ENCODE assay signal across 12 cellular contexts in the genomic region with DNA sequence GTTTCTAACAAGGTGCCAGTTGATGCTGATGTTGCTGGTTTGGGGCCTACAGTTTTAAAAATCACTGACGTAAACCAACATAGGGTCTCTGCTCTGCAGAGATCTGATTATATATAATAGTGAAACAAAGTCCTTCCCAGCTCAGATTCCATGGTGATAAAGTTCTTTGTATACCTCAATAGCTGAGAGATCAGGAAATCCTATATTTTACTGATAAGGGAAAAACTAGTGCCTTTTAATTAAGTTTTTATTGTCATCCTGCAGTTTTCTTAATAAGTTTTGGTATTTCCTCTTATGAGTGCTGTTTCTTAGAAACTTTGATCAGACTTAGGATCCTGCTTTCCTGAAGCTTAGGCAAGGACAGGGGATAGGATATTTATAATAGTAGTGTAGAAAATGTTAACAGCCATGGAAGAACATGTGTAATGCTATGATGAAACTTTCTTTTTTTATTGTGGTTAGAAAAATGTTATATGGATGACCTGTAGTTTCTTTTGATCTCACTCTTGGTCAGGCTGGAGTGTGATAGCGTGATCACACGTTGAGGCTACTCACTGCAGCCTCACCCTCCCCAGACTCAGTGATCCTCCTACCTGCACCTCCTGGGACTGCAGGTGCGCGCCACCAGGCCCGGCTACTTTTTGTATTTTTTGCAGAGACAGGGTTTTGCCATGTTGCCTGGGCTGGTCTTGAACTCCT. TPM values are rescaled to one million over a fixed set of nuclear protein-coding genes. Genes with fewer than 3 reads are reported as not detected.
DNase-seq lines count a peak whose midpoint lies in the region; ATAC-seq and TF ChIP-seq lines count a peak whose summit lies in the region.
"Had no signal": no experiment of that assay in that cellular context is flagged by ENCODE, and none has a peak within 500 bp of the region (broad histone marks: within the 10 kb centered on the region; RNA-seq: fewer than 3 reads in every experiment).

No MANE protein-coding gene starts in this region.

- H3K4me2 ChIP-seq in H9 (ENCODE audit: insufficient read depth, insufficient read length, low read length): no peak overlapping the region

- H2BK120ac ChIP-seq in H9 (ENCODE audit: low read depth, low read length, poor library complexity, severe bottlenecking): no peak overlapping the region

- peaks cover 6 to 16% of the 10 kb centered on the region in 2 experiments; a peak in 3 of 4 replicates for H3K4me1 Mint-ChIP-seq in H9
- H3K4me1 Mint-ChIP-seq in naive thymus-derived CD4-positive, alpha-beta T cell: peaks cover 38 to 79% (median 69%) of the 10 kb centered on the region in 7 donors

- no peak overlapping the region for H4K5ac ChIP-seq in H9 (ENCODE audit: insufficient read length, low read depth, low read length)

- no peak overlapping the region for H3K27ac Mint-ChIP-seq in H9
- H3K27ac Mint-ChIP-seq in naive thymus-derived CD4-positive, alpha-beta T cell: peak overlapping the region in 6 of 9 donors; percentile 23 to 65 (median 36)

- no peak overlapping the region for H3K18ac ChIP-seq in H9 (ENCODE audit: insufficient read length, low read depth, low read length)

- CTCF ChIA-PET in naive thymus-derived CD4-positive, alpha-beta T cell (lab: Charles Lee): interaction anchor here (0.5 kb wide), 1 partner anchor 23 kb away, joined by 3 read pairs; no protein-coding TSS in a partner anchor

- H3K27me3 Mint-ChIP-seq in H9 (ENCODE audit: low read depth): no peaks in the 10 kb centered on the region; the same call in 1 of the 2 replicates
- H3K27me3 Mint-ChIP-seq in naive thymus-derived CD4-positive, alpha-beta T cell: no peaks in the 10 kb centered on the region

- no peak overlapping the region for H4K8ac ChIP-seq in H9 (replicated peaks; ENCODE audit: insufficient read length, low read depth, low read length)

- H4K20me1 ChIP-seq in H9 (ENCODE audit: control insufficient read depth, insufficient read depth, insufficient read length): peaks cover 3% of the 10 kb centered on the region

- no peak overlapping the region for H3K23ac ChIP-seq in H9 (ENCODE audit: insufficient read length, low read depth, low read length)

- H3K56ac ChIP-seq in H9 (ENCODE audit: insufficient read length, low read depth, low read length): no peak overlapping the region

- no peak overlapping the region for H4K91ac ChIP-seq in H9 (ENCODE audit: insufficient read length, low read depth, low read length)

- H3K4ac ChIP-seq in H9 (ENCODE audit: low read depth, low read length): no peak overlapping the region

- no peak overlapping the region for H3K27ac ChIP-seq in H9 (ENCODE audit: insufficient read length, low read depth, low read length)
- no peak overlapping the region for H3K27ac ChIP-seq in naive thymus-derived CD4-positive, alpha-beta T cell (ENCODE audit: low read depth, low read length)
- H3K27ac ChIP-seq: 22Rv1, colonic mucosa, neutrophil had no signal

- peak; percentile 57 for TF ChIP-seq CTCF in H9 (conservative IDR thresholded peaks at IDR 0.05)

- H3K79me1 ChIP-seq in H9 (ENCODE audit: insufficient read depth, low read depth, low read length, poor library complexity, severe bottlenecking): no peaks in the 10 kb centered on the region

- no peaks in the 10 kb centered on the region for H3K23me2 ChIP-seq in H9 (ENCODE audit: insufficient read length, low read depth, low read length, poor library complexity, severe bottlenecking)

- H2BK5ac ChIP-seq in H9 (ENCODE audit: insufficient read length, low read length): no peak overlapping the region

- DNase-seq in DMS 273 (lab: John Stamatoyannopoulos, UW; ENCODE audit: unreplicated experiment) (peak; percentile 9), DMS 273 treated with DMSO at 0.1 percent for 48 hours (lab: John Stamatoyannopoulos, UW) (no peak), H9 (peak; percentile 44), amniotic epithelial cell (ENCODE audit: low read depth) (peak; percentile 79)
- DNase-seq in naive thymus-derived CD4-positive, alpha-beta T cell: no peak
- DNase-seq: colonic mucosa, NCI-H2081 treated with DMSO at 0.1 percent for 48 hours had no signal

- peak; percentile 57 for ATAC-seq in naive thymus-derived CD4-positive, alpha-beta T cell
- ATAC-seq in HG03280 (IDR thresholded peaks at IDR 0.05; ENCODE audit: unreplicated experiment) (no peak), GM18502 (IDR thresholded peaks at IDR 0.05; ENCODE audit: poor library complexity, unreplicated experiment) (no peak), HG02938 (IDR thresholded peaks at IDR 0.05; ENCODE audit: unreplicated experiment) (no peak)

- H3K36me3 Mint-ChIP-seq in H9 (ENCODE audit: insufficient read depth in 1 of 3, low read depth in 3 of 3): peaks cover 17 to 51% (median 47%) of the 10 kb centered on the region in 3 experiments
- peaks cover 0 to 23% (median 16%) of the 10 kb centered on the region in 5 donors for H3K36me3 Mint-ChIP-seq in naive thymus-derived CD4-positive, alpha-beta T cell

- no peak overlapping the region for H3K14ac ChIP-seq in H9 (ENCODE audit: insufficient read depth, low read length)

- no peak overlapping the region for H2BK15ac ChIP-seq in H9 (ENCODE audit: low read depth, low read length)

- no peak overlapping the region for H3T11ph ChIP-seq in H9 (ENCODE audit: low read length)

- no peak overlapping the region for H2AFZ ChIP-seq in H9 (ENCODE audit: low read length)

- peaks cover 75% of the 10 kb centered on the region for H3K79me2 ChIP-seq in H9 (ENCODE audit: insufficient read depth, low read length)

- WGBS in H9 (ENCODE audit: extremely low coverage, insufficient read length, low lambda C conversion rate): no CpG with 5 or more reads among the region's 6 CpGs

- no peaks in the 10 kb centered on the region for H3K9me3 Mint-ChIP-seq in H9
- H3K9me3 Mint-ChIP-seq in naive thymus-derived CD4-positive, alpha-beta T cell: no peaks in the 10 kb centered on the region

- no peak overlapping the region for H3K9ac ChIP-seq in H9 (ENCODE audit: extremely low read depth, insufficient read length, low read length)

- no peak overlapping the region for H2BK20ac ChIP-seq in H9 (ENCODE audit: low read depth, low read length, poor library complexity, severe bottlenecking)

- no peak overlapping the region for H2BK12ac ChIP-seq in H9 (ENCODE audit: insufficient read length, low read depth, low read length)

- intact Hi-C loops in naive thymus-derived CD4-positive, alpha-beta T cell (cut with micrococcal nuclease): no loop called here

- no peaks in the 10 kb centered on the region for H3K27me3 ChIP-seq in H9 (ENCODE audit: insufficient read depth, low read length)
- H3K27me3 ChIP-seq in naive thymus-derived CD4-positive, alpha-beta T cell (ENCODE audit: control insufficient read depth in 2 of 2, insufficient read depth in 2 of 2, low read length in 2 of 2): no peaks in the 10 kb centered on the region
- H3K27me3 ChIP-seq: colonic mucosa, neutrophil had no signal

- no peak overlapping the region for H3K4me3 ChIP-seq in naive thymus-derived CD4-positive, alpha-beta T cell (ENCODE audit: low read length)
- H3K4me3 ChIP-seq: colonic mucosa had no signal

- no peak overlapping the region for H3K4me3 Mint-ChIP-seq in H9
- peak overlapping the region in 4 of 10 donors; percentile 12 to 53 (median 46) for H3K4me3 Mint-ChIP-seq in naive thymus-derived CD4-positive, alpha-beta T cell

- POLR2A ChIA-PET in naive thymus-derived CD4-positive, alpha-beta T cell (lab: Charles Lee): interaction anchor here (1.2 kb wide), 1 partner anchor 12 kb away, joined by 3 read pairs; no protein-coding TSS in a partner anchor

- H2AK5ac ChIP-seq in H9 (ENCODE audit: insufficient read length, low read length): no peak overlapping the region

- no peaks in the 10 kb centered on the region for H3K4me1 ChIP-seq in H9 (ENCODE audit: insufficient read depth, low read length)
- peaks cover 15 to 16% of the 10 kb centered on the region in 2 donors for H3K4me1 ChIP-seq in naive thymus-derived CD4-positive, alpha-beta T cell (ENCODE audit: control insufficient read depth in 2 of 2, insufficient read depth in 2 of 2, low read length in 2 of 2)

- H3K9me3 ChIP-seq in H9 (ENCODE audit: control insufficient read depth, low read depth, low read length): no peaks in the 10 kb centered on the region
- H3K9me3 ChIP-seq in naive thymus-derived CD4-positive, alpha-beta T cell (ENCODE audit: control insufficient read depth in 2 of 3, low read length in 3 of 3): no peaks in the 10 kb centered on the region
- H3K9me3 ChIP-seq: colonic mucosa, neutrophil had no signal

- H3K36me3 ChIP-seq in naive thymus-derived CD4-positive, alpha-beta T cell (ENCODE audit: control insufficient read depth in 2 of 3, insufficient read depth in 3 of 3, low read length in 3 of 3): peaks cover 0 to 12% (median 4%) of the 10 kb centered on the region in 3 experiments

RNA-seq across cellular contexts. Expression of a gene that starts 14.1 kb away (rescaled TPM):
- total RNA-seq in H9 (2021): 281 and 301 TPM in 2 replicates
- total RNA-seq in naive thymus-derived CD4-positive, alpha-beta T cell: 100 to 1,000 TPM; 120 to 227 (median 163) TPM
- 10 to 100 TPM; 65.0 to 99.0 TPM for polyA plus RNA-seq in naive thymus-derived CD4-positive, alpha-beta T cell

RNA-seq across cellular contexts. Expression of a gene that starts 39.8 kb away (rescaled TPM):
- total RNA-seq in H9 (2021): 99.3 and 103 TPM in 2 replicates
- 100 to 1,000 TPM in 1 of 5 experiments, 10 to 100 TPM in 4; 55.7 to 104 (median 84.3) TPM for total RNA-seq in naive thymus-derived CD4-positive, alpha-beta T cell
- polyA plus RNA-seq in naive thymus-derived CD4-positive, alpha-beta T cell: 10 to 100 TPM; 33.8 to 65.1 TPM

Comparison
In these comparisons a context has a peak if more than half of its experiments do, and no peak if none do; other contexts are left out.
1. DNase-seq: peak in DMS 273 (single experiment), H9 (single experiment) and amniotic epithelial cell (single experiment); none in DMS 273 treated with DMSO at 0.1 percent for 48 hours (single experiment) and naive thymus-derived CD4-positive, alpha-beta T cell (0 of 9).
2. H3K27ac Mint-ChIP-seq: peak in naive thymus-derived CD4-positive, alpha-beta T cell (6 of 9); none in H9 (0 of 3).